Comparison of ENCODE assay signal across 28 cellular contexts in the genomic region with DNA sequence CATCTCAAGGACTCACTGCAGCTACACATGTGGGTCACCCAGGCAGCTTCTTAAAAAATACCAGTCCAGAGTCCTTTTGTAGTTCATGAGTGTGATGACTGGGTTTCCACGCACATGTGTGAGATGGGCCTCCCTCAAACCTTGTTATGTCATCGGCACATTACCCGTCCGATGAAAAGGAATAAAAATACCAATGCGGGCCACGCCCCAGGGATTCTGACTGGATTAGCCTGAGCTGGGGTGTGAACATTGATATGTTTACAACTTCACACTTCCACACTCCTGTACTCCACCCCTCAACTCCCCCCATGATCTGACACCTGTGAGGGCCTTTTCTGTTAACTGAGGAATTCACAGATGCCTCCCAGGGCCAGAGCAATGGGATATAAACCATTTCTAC.
"Had no signal": no experiment of that assay in that cellular context is flagged by ENCODE, and none has a peak within 500 bp of the region (broad histone marks: within the 10 kb centered on the region; RNA-seq: fewer than 3 reads in every experiment).

No MANE protein-coding gene starts in this region.

- H3K27ac ChIP-seq: ovary, parathyroid adenoma, psoas muscle, right lobe of liver, sigmoid colon, spleen, suprapubic skin, testis, tibial artery, upper lobe of left lung, vagina had no signal

- H3K4me2 ChIP-seq: smooth muscle cell had no signal

- H3K9ac ChIP-seq: parathyroid adenoma had no signal

- ATAC-seq: naive thymus-derived CD8-positive, alpha-beta T cell; natural killer cell treated with Interleukin-12 subunit alpha and Interleukin-12 subunit beta and Interleukin-15 and Interleukin-18, amount 100 ng/mL, for 72 hours; psoas muscle; right cardiac atrium; right lobe of liver; stimulated activated memory B cell treated with anti-CD40 and anti-IgM and Interleukin-4, amounts not matched to agents 10 μg/mL and 1 μg/mL and 100 μg/mL, for 72 hours; stimulated activated naive CD8-positive, alpha-beta T cell treated with anti-CD3 and anti-CD28 coated beads, Interleukin-15, amount 100 ng/mL, for 72 hours; stimulated activated naive CD8-positive, alpha-beta T cell treated with anti-CD3 and anti-CD28 coated beads, Interleukin-15, Interleukin-2, amounts not matched to agents 100 U/mL and 50 U/mL, for 24 hours had no signal

- H3K4me3 ChIP-seq: ovary, psoas muscle, right lobe of liver, sigmoid colon, smooth muscle cell, spleen, suprapubic skin, testis, tibial artery, upper lobe of left lung, vagina had no signal

- H3K36me3 ChIP-seq: ovary had no signal

- H3K27me3 ChIP-seq: ovary, right lobe of liver, sigmoid colon, spleen, suprapubic skin, testis, tibial artery, upper lobe of left lung, vagina had no signal

- H2AFZ ChIP-seq: parathyroid adenoma had no signal

- DNase-seq: naive thymus-derived CD8-positive, alpha-beta T cell; nephron progenitor cell; occipital lobe; ovary; psoas muscle; right lobe of liver; sigmoid colon; spleen; stimulated activated CD4-positive, alpha-beta T cell treated with anti-CD3 and anti-CD28 coated beads, Interleukin-12 subunit alpha, Interleukin-12 subunit beta, amount 100 ng/mL, for 4 hours; stimulated activated CD4-positive, alpha-beta T cell treated with anti-CD3 and anti-CD28 coated beads, Interleukin-1b, Interleukin-23, amount 100 ng/mL, for 48 hours; stimulated activated CD4-positive, alpha-beta T cell treated with anti-CD3 and anti-CD28 coated beads, Interleukin-4, amount 100 ng/mL, for 1 hour; stimulated activated CD4-positive, alpha-beta T cell treated with anti-CD3 and anti-CD28 coated beads, Interleukin-4, amount 100 ng/mL, for 4 hours; stimulated activated CD8-positive, alpha-beta memory T cell treated with anti-CD3 and anti-CD28 coated beads, Interleukin-4, amount 100 ng/mL, for 48 hours; stimulated activated naive CD4-positive, alpha-beta T cell; stimulated activated naive CD8-positive, alpha-beta T cell treated with anti-CD3 and anti-CD28 coated beads, Interleukin-15, amount 100 ng/mL, for 72 hours; stimulated activated naive CD8-positive, alpha-beta T cell treated with anti-CD3 and anti-CD28 coated beads, Interleukin-15, Interleukin-2, amounts not matched to agents 100 U/mL and 50 U/mL, for 24 hours; substantia nigra; testis; tibial artery; trophoblast cell; upper lobe of left lung had no signal

- H3K9me3 ChIP-seq: ovary, psoas muscle, right lobe of liver, sigmoid colon, spleen, suprapubic skin, testis, tibial artery, upper lobe of left lung, vagina had no signal

- H3K4me1 ChIP-seq: parathyroid adenoma had no signal
